ENCODE assay signal across 1 cellular context in the genomic region with DNA sequence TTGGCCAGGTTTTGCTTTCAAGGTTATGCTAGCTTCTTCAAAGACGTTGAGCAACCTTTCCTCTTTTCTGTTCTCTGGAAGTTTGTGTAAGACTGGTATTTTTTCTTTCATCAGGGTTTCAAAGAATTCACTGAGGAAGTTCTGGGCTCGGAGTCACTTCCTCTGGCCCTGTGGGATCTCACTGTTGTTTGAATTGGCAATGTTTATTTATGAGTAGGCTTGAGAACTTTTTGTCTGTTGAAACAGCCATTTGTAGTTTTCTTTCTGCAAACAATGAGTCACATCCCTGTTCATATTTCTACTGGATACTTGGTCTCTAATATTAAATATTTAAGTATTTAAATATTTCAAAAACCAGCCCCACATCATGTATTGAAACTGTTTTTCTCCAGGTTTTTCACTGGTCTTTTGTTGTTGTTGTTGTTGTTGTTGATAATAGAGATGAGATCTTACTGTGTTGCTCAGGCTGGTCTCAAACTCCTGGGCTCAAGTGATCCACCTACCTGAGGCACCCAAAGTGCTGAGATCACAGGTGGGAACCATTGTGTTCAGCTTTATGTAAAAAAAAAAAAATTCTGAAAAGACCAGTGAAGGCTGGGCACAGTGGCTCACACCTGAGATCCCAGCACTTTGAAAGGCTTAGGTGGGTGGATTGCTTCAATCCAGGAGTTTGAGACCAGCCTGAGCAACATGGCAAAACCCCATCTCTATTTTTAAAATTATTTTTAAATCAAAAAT.
TF ChIP-seq lines count a peak whose summit lies in the region.

No MANE protein-coding gene starts in this region.

TF ChIP-seq in H1, 55 proteins besides CTCF, POLR2A, EP300 and RAD21 (continued from another document):
- TF ChIP-seq, protein P1, sequence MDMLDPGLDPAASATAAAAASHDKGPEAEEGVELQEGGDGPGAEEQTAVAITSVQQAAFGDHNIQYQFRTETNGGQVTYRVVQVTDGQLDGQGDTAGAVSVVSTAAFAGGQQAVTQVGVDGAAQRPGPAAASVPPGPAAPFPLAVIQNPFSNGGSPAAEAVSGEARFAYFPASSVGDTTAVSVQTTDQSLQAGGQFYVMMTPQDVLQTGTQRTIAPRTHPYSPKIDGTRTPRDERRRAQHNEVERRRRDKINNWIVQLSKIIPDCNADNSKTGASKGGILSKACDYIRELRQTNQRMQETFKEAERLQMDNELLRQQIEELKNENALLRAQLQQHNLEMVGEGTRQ (IDR thresholded peaks at IDR 0.05; ENCODE audit: low read length): no peak
- TF ChIP-seq KDM4A (IDR thresholded peaks at IDR 0.05; ENCODE audit: low read depth, low read length, severe bottlenecking): no peak
- no peak for TF ChIP-seq KDM1A (IDR thresholded peaks at IDR 0.05; ENCODE audit: borderline replicate concordance, low read length)
